Comparison of ENCODE assay signal across 8 cellular contexts in the genomic region with DNA sequence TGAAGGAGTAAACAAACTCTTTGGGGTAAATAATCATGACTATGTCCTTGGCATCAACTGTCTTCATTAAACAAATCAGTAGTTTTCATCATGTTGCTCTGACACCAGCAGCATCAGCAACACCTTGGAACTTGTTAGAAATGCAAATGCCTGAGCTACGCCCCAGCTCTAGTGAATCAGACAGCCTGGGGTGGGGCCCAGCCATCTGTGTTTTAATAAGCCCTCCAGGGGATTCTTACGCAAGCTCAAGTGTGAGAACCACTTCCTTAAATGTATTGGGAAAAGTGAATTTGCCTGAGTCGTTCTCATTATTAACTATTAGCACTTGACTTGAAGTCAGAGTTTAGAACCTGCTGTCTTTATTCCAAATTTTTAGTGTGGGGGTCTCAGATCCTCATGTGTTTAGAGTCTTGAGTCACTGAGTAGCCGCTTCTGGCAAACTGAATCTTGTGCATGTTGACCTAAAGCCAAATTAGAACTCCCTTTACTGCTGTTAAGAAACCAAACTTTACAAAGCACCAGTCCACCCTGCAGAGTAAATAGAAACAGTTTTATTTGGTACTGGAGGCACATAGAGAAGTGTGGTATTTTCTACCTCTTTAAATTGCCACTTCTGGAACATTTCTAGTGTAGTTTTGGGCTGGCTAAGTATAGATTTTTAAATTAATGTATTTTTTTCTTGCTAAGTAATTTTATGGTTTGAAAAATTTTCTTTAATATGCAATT.
DNase-seq lines count a peak whose midpoint lies in the region; ATAC-seq and FAIRE-seq lines count a peak whose summit lies in the region.

No MANE protein-coding gene starts in this region.

- DNase-seq in SK-N-MC (ENCODE audit: low read depth, low spot score): peak; percentile 18
- DNase-seq in globus pallidus (ENCODE audit: low spot score): peak; percentile 13
- peak; percentile 81 for DNase-seq in sciatic nerve (ENCODE audit: low spot score)
- DNase-seq in HuH-7 (ENCODE audit: low spot score): no peak
- DNase-seq in stimulated activated CD4-positive, alpha-beta T cell treated with anti-CD3 and anti-CD28 coated beads, Interleukin-2, amount 100 ng/mL, for 48 hours: no peak
- DNase-seq in GM19239 (ENCODE audit: insufficient read length, low spot score): no peak

- H3K36me3 ChIP-seq in SK-N-MC (ENCODE audit: insufficient read depth, low read length): no peaks in the 10 kb centered on the region

- no peak overlapping the region; the same call in 1 of the 2 replicates for H3K27ac ChIP-seq in SK-N-MC

- FAIRE-seq in GM19239 (lab: Jason Lieb, UNC): no peak

- no peaks in the 10 kb centered on the region for H3K9me3 ChIP-seq in SK-N-MC (ENCODE audit: low read depth, low read length)

- no peak overlapping the region for H3K4me3 ChIP-seq in SK-N-MC

- H3K9ac ChIP-seq in SK-N-MC (ENCODE audit: insufficient read length): no peak overlapping the region

- intact Hi-C loops in sciatic nerve (cut with DNase I): no loop called here

- ATAC-seq in GM18867 (IDR thresholded peaks at IDR 0.05; ENCODE audit: unreplicated experiment) (peak; percentile 46), sciatic nerve (peak; percentile 97), HG03095 (IDR thresholded peaks at IDR 0.05; ENCODE audit: unreplicated experiment) (no peak)

Comparison
In these comparisons a context has a peak if more than half of its experiments do, and no peak if none do; other contexts are left out.
1. DNase-seq: peak in SK-N-MC (single experiment), globus pallidus (single experiment) and sciatic nerve (single experiment); none in HuH-7 (single experiment), stimulated activated CD4-positive, alpha-beta T cell treated with anti-CD3 and anti-CD28 coated beads, Interleukin-2, amount 100 ng/mL, for 48 hours (0 of 2) and GM19239 (single experiment).